ENCODE assay signal across 9 cellular contexts in the genomic region with DNA sequence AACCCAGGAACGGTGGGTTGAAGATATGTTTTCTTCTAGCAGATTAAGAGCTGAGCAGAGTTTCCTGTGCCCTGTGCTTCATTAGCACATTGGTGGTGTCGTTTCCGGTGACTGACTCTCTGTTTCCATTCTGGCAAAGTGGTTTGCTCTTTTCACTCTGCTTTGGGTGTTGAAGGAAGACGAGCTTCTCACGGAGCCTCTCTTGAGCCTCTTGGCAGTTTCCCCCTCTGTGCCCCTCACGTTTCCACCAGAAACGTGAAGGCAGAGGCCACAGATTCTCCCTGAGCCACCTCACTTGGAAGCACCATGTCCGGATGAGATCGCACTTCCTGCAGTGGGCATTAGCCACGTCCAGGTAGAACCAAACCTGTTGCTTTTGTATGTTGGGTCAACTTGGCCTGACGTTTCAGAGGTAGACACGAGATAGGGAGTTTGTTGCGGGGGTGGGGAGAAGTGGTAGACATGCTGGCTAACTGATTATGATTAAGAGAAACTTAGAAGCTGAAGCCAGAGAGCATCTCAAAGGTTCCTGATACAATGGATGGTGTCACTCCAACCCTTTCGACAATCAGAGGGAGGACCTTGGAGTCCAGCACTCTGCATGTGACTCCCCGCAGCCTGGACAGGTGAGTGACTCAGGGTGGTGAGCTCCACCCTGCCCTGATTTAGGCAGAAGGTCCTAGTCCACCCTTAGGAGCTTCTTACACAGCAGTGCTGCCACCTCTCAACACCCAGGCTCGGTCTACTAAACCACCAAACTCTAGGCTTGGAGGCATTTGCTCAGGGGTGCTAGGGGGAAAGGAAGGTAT. TPM values are rescaled to one million over a fixed set of nuclear protein-coding genes. Genes with fewer than 3 reads are reported as not detected.
A peak's percentile ranks its signal among the peaks of the same experiment; 100 is the strongest.
DNase-seq lines count a peak whose midpoint lies in the region; ATAC-seq and TF ChIP-seq lines count a peak whose summit lies in the region.
"Had no signal": no experiment of that assay in that cellular context is flagged by ENCODE, and none has a peak within 500 bp of the region (broad histone marks: within the 10 kb centered on the region; RNA-seq: fewer than 3 reads in every experiment).

A gene with protein sequence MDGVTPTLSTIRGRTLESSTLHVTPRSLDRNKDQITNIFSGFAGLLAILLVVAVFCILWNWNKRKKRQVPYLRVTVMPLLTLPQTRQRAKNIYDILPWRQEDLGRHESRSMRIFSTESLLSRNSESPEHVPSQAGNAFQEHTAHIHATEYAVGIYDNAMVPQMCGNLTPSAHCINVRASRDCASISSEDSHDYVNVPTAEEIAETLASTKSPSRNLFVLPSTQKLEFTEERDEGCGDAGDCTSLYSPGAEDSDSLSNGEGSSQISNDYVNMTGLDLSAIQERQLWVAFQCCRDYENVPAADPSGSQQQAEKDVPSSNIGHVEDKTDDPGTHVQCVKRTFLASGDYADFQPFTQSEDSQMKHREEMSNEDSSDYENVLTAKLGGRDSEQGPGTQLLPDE (plus strand): TSS at position 155 of the 809 bp plus-strand sequence. CDS start 383 bp downstream, at position 538.

- H3K27me3 ChIP-seq in OCI-LY1 (ENCODE audit: insufficient read depth, low read length) = no peaks in the 10 kb centered on the region

- peak; percentile 93 for ATAC-seq in GM21447 (IDR thresholded peaks at IDR 0.05; ENCODE audit: unreplicated experiment)
- no peak for ATAC-seq in left ventricle myocardium superior

- no peak within 1 kb of the TSS for H2AFZ ChIP-seq in OCI-LY1 (ENCODE audit: low read length)

- TF ChIP-seq CTCF in OCI-LY1 (IDR thresholded peaks at IDR 0.05; ENCODE audit: low read length) = no peak; the same call in 1 of the 2 replicates

- DNase-seq in activated effector memory CD4-positive, alpha-beta T cell treated with anti-CD3 and anti-CD28 coated beads, Interleukin-2, amount 50 U/mL, for 16 hours = peak; percentile 91
- peak; percentile 84 for DNase-seq in stimulated activated CD4-positive, alpha-beta T cell treated with anti-CD3 and anti-CD28 coated beads, Interleukin-1b, Interleukin-23, amount 100 ng/mL, for 48 hours
- no peak for DNase-seq in 8988T
- no peak for DNase-seq in AG20443 (ENCODE audit: low spot score)
- no peak for DNase-seq in left ventricle myocardium superior

- intact Hi-C loops in left ventricle myocardium superior (cut with micrococcal nuclease) = no loop called here

- peaks cover 57% of the 10 kb centered on the region for H3K4me1 ChIP-seq in OCI-LY1 (ENCODE audit: insufficient read depth, low read length, severe bottlenecking)

- peak within 1 kb of the TSS; percentile 97 for H3K27ac ChIP-seq in OCI-LY1 (ENCODE audit: low read depth, low read length, poor library complexity, severe bottlenecking)

- H3K9ac ChIP-seq in OCI-LY1 (ENCODE audit: low read length) = peak within 1 kb of the TSS; percentile 90

- H3K4me2 ChIP-seq in OCI-LY1 (ENCODE audit: low read length) = peak within 1 kb of the TSS; percentile 85

- peaks cover 8% of the 10 kb centered on the region for H3K36me3 ChIP-seq in OCI-LY1 (ENCODE audit: insufficient read depth, low read length)

- peaks cover 15% of the 10 kb centered on the region for H3K79me2 ChIP-seq in OCI-LY1 (ENCODE audit: insufficient read depth, low read length)

- peak within 1 kb of the TSS; percentile 78 for H3K4me3 ChIP-seq in OCI-LY1 (ENCODE audit: low read depth, low read length, poor library complexity, severe bottlenecking)

- no peaks in the 10 kb centered on the region for H3F3A ChIP-seq in OCI-LY1 (ENCODE audit: insufficient read depth, low read length)

- no peaks in the 10 kb centered on the region for H4K20me1 ChIP-seq in OCI-LY1 (ENCODE audit: insufficient read depth, low read length)

- H3K9me3 ChIP-seq in OCI-LY1 (ENCODE audit: low read length) = no peaks in the 10 kb centered on the region

- H3K9me2 ChIP-seq in OCI-LY1 (ENCODE audit: low read depth, low read length) = no peaks in the 10 kb centered on the region

RNA-seq across cellular contexts. Expression of the gene that starts here (rescaled TPM):
- 0.37 TPM for total RNA-seq in left ventricle myocardium superior
- total RNA-seq: astrocyte, skeletal muscle tissue had no signal

Comparison
In these comparisons a context has a peak if more than half of its experiments do, and no peak if none do; other contexts are left out.
1. DNase-seq: peak in activated effector memory CD4-positive, alpha-beta T cell treated with anti-CD3 and anti-CD28 coated beads, Interleukin-2, amount 50 U/mL, for 16 hours (single experiment) and stimulated activated CD4-positive, alpha-beta T cell treated with anti-CD3 and anti-CD28 coated beads, Interleukin-1b, Interleukin-23, amount 100 ng/mL, for 48 hours (single experiment); none in 8988T (single experiment), AG20443 (single experiment) and left ventricle myocardium superior (single experiment).